23 cellular contexts compared by ENCODE assay signal in the genomic region with DNA sequence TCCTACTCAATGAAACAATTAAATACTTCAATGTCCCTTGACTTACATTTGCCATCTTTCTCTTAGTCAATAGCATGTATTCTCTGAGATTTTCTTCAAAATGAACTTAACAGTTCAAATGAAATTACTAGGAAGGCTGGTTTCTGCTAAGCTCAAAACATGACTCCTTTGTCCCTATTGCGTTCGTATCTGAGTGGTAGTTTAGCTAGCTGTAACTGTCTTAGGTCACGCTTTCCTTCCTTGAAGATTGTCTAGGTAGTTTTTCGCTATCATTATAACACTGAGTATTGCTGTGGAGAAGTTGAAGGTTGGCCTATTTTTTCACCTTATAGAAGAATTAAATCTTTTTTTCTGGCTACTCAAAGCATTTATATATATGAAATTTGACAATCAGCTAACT.
"Had no signal": no experiment of that assay in that cellular context is flagged by ENCODE, and none has a peak within 500 bp of the region (broad histone marks: within the 10 kb centered on the region; RNA-seq: fewer than 3 reads in every experiment).

No MANE protein-coding gene starts in this region.

- H3K4me1 ChIP-seq: breast epithelium, esophagus squamous epithelium, gastroesophageal sphincter, prostate gland, testis, uterus had no signal

- H3K9me3 ChIP-seq: breast epithelium, esophagus squamous epithelium, gastroesophageal sphincter, neutrophil, ovary, prostate gland, testis, uterus had no signal

- H3K27me3 ChIP-seq: breast epithelium, esophagus squamous epithelium, gastroesophageal sphincter, neutrophil, ovary, testis, uterus had no signal

- H3K27ac ChIP-seq: breast epithelium, esophagus squamous epithelium, gastroesophageal sphincter, neutrophil, ovary, prostate gland, testis, uterus, VCaP had no signal

- H3K4me3 ChIP-seq: breast epithelium, esophagus squamous epithelium, gastroesophageal sphincter, ovary, prostate gland, testis, uterus had no signal

- H3K36me3 ChIP-seq: breast epithelium, esophagus squamous epithelium, gastroesophageal sphincter, neutrophil, ovary, prostate gland, uterus had no signal

- DNase-seq: activated CD4-positive, alpha-beta T cell treated with anti-CD3 and anti-CD28 coated beads for 1 hour; activated CD4-positive, alpha-beta T cell treated with anti-CD3 and anti-CD28 coated beads, Interleukin-2, amount 50 U/mL, for 1 hour; activated CD8-positive, alpha-beta T cell treated with anti-CD3 and anti-CD28 coated beads, Interleukin-2, amount 10 ng/mL, durations not matched to agents 7 days and 5 days; activated naive CD4-positive, alpha-beta T cell treated with Interleukin-2 at 50 U/mL for 16 hours; activated naive CD8-positive, alpha-beta T cell treated with anti-CD3 and anti-CD28 coated beads for 36 hours; endodermal cell; esophagus squamous epithelium; head of caudate nucleus; left ventricle myocardium superior; mammary epithelial cell; midbrain; ovary; stimulated activated CD4-positive, alpha-beta T cell treated with anti-CD3 and anti-CD28 coated beads, Interleukin-4, amount 100 ng/mL, for 1 hour; stimulated activated naive CD4-positive, alpha-beta T cell; testis; trophoblast cell; uterus had no signal

- ATAC-seq: activated CD8-positive, alpha-beta T cell treated with anti-CD3 and anti-CD28 coated beads, Interleukin-2, amount 10 ng/mL, durations not matched to agents 7 days and 5 days; gastroesophageal sphincter; left ventricle myocardium superior; natural killer cell treated with Interleukin-12 subunit alpha and Interleukin-12 subunit beta and Interleukin-15 and Interleukin-18, amount 100 ng/mL, for 72 hours had no signal
